Comparison of ENCODE assay signal across 21 cellular contexts in genomic region chrX:70672326-70672725, GRCh38.
A peak's percentile ranks its signal among the peaks of the same experiment; 100 is the strongest.
DNase-seq lines count a peak whose midpoint lies in the region; ATAC-seq, FAIRE-seq and TF ChIP-seq lines count a peak whose summit lies in the region.
"Had no signal": no experiment of that assay in that cellular context is flagged by ENCODE, and none has a peak within 500 bp of the region (broad histone marks: within the 10 kb centered on the region; RNA-seq: fewer than 3 reads in every experiment).

No MANE protein-coding gene starts in this region.

- DNase-seq in activated CD8-positive, alpha-beta memory T cell treated with anti-CD3 and anti-CD28 coated beads, Interleukin-2, amount 10 ng/mL, durations not matched to agents 7 days and 5 days: no peak
- no peak for DNase-seq in activated CD8-positive, alpha-beta memory T cell treated with anti-CD3 and anti-CD28 coated beads, Interleukin-2, amount 50 U/mL, for 48 hours
- DNase-seq in T-helper 2 cell treated with Interferon-gamma antibody and Interleukin-4, amounts not matched to agents 5 μg/mL and 100 μg/mL, for 36 hours (ENCODE audit: low spot score): no peak
- DNase-seq in activated naive CD8-positive, alpha-beta T cell treated with anti-CD3 and anti-CD28 coated beads for 36 hours: no peak
- no peak for DNase-seq in GM12892 (ENCODE audit: insufficient read length)
- DNase-seq: EL, GF-D8, Karpas-422, MV-4-11, NCI-H1105 treated with DMSO at 0.1 percent for 48 hours, NCI-H2029 treated with DMSO at 0.1 percent for 48 hours, NCI-H226, NCI-H510A treated with DMSO at 0.1 percent for 48 hours, NCI-H748 treated with DMSO at 0.1 percent for 48 hours, SHP77 treated with DMSO at 0.1 percent for 48 hours had no signal

- no peak for TF ChIP-seq POLR2A in GM12892 (IDR thresholded peaks at IDR 0.05; ENCODE audit: low read depth, low read length)

- CTCF ChIA-PET in activated CD8-positive, alpha-beta memory T cell treated with anti-CD3 and anti-CD28 coated beads, Interleukin-2, amount 10 ng/mL, durations not matched to agents 7 days and 5 days (lab: Charles Lee): no interaction called here

- H3K27me3 Mint-ChIP-seq in activated CD8-positive, alpha-beta memory T cell treated with anti-CD3 and anti-CD28 coated beads, Interleukin-2, amount 10 ng/mL, durations not matched to agents 7 days and 5 days: no peaks in the 10 kb centered on the region
- no peaks in the 10 kb centered on the region for H3K27me3 Mint-ChIP-seq in T-helper 2 cell treated with Interferon-gamma antibody and Interleukin-4, amounts not matched to agents 5 μg/mL and 100 μg/mL, for 36 hours (ENCODE audit: low read depth)
- no peaks in the 10 kb centered on the region for H3K27me3 Mint-ChIP-seq in activated naive CD8-positive, alpha-beta T cell treated with anti-CD3 and anti-CD28 coated beads for 36 hours
- no peaks in the 10 kb centered on the region for H3K27me3 Mint-ChIP-seq in stimulated activated naive CD8-positive, alpha-beta T cell treated with anti-CD3 and anti-CD28 coated beads, Interleukin-15, Interleukin-2, amounts not matched to agents 100 ng/mL and 50 ng/mL, for 24 hours

- H3K36me3 Mint-ChIP-seq in activated CD8-positive, alpha-beta memory T cell treated with anti-CD3 and anti-CD28 coated beads, Interleukin-2, amount 10 ng/mL, durations not matched to agents 7 days and 5 days: peaks cover 7% of the 10 kb centered on the region
- H3K36me3 Mint-ChIP-seq in T-helper 2 cell treated with Interferon-gamma antibody and Interleukin-4, amounts not matched to agents 5 μg/mL and 100 μg/mL, for 36 hours (ENCODE audit: low read depth): no peaks in the 10 kb centered on the region
- peaks cover 5% of the 10 kb centered on the region for H3K36me3 Mint-ChIP-seq in activated naive CD8-positive, alpha-beta T cell treated with anti-CD3 and anti-CD28 coated beads for 36 hours
- H3K36me3 Mint-ChIP-seq in stimulated activated naive CD8-positive, alpha-beta T cell treated with anti-CD3 and anti-CD28 coated beads, Interleukin-15, Interleukin-2, amounts not matched to agents 100 ng/mL and 50 ng/mL, for 24 hours (ENCODE audit: low read depth): no peaks in the 10 kb centered on the region
- H3K36me3 Mint-ChIP-seq: CD14-positive monocyte had no signal

- H3K4me1 Mint-ChIP-seq in activated CD8-positive, alpha-beta memory T cell treated with anti-CD3 and anti-CD28 coated beads, Interleukin-2, amount 10 ng/mL, durations not matched to agents 7 days and 5 days: peaks cover 12% of the 10 kb centered on the region
- H3K4me1 Mint-ChIP-seq in T-helper 2 cell treated with Interferon-gamma antibody and Interleukin-4, amounts not matched to agents 5 μg/mL and 100 μg/mL, for 36 hours (ENCODE audit: low read depth): peaks cover 8% of the 10 kb centered on the region
- H3K4me1 Mint-ChIP-seq in activated naive CD8-positive, alpha-beta T cell treated with anti-CD3 and anti-CD28 coated beads for 36 hours: peaks cover 16% of the 10 kb centered on the region
- H3K4me1 Mint-ChIP-seq in stimulated activated naive CD8-positive, alpha-beta T cell treated with anti-CD3 and anti-CD28 coated beads, Interleukin-15, Interleukin-2, amounts not matched to agents 100 ng/mL and 50 ng/mL, for 24 hours (ENCODE audit: low read depth): peaks cover 21% of the 10 kb centered on the region
- H3K4me1 Mint-ChIP-seq: B cell, CD14-positive monocyte had no signal

- peak; percentile 16 for ATAC-seq in activated CD8-positive, alpha-beta memory T cell treated with anti-CD3 and anti-CD28 coated beads, Interleukin-2, amount 10 ng/mL, durations not matched to agents 7 days and 5 days
- ATAC-seq in HG02885 (IDR thresholded peaks at IDR 0.05; ENCODE audit: poor library complexity, unreplicated experiment): no peak
- ATAC-seq: A549 had no signal

- no peak for FAIRE-seq in GM12892 (lab: Jason Lieb, UNC)
- FAIRE-seq: A549, D721Med had no signal

- peak overlapping the region; percentile 36 for H3K27ac Mint-ChIP-seq in activated CD8-positive, alpha-beta memory T cell treated with anti-CD3 and anti-CD28 coated beads, Interleukin-2, amount 10 ng/mL, durations not matched to agents 7 days and 5 days
- H3K27ac Mint-ChIP-seq in T-helper 2 cell treated with Interferon-gamma antibody and Interleukin-4, amounts not matched to agents 5 μg/mL and 100 μg/mL, for 36 hours: peak overlapping the region; percentile 20
- peak overlapping the region; percentile 65 for H3K27ac Mint-ChIP-seq in activated naive CD8-positive, alpha-beta T cell treated with anti-CD3 and anti-CD28 coated beads for 36 hours
- H3K27ac Mint-ChIP-seq in stimulated activated naive CD8-positive, alpha-beta T cell treated with anti-CD3 and anti-CD28 coated beads, Interleukin-15, Interleukin-2, amounts not matched to agents 100 ng/mL and 50 ng/mL, for 24 hours: peak overlapping the region; percentile 82
- H3K27ac Mint-ChIP-seq: B cell, CD14-positive monocyte had no signal

- H3K9me3 Mint-ChIP-seq in activated CD8-positive, alpha-beta memory T cell treated with anti-CD3 and anti-CD28 coated beads, Interleukin-2, amount 10 ng/mL, durations not matched to agents 7 days and 5 days (ENCODE audit: low read depth): no peaks in the 10 kb centered on the region
- peaks cover 7% of the 10 kb centered on the region for H3K9me3 Mint-ChIP-seq in T-helper 2 cell treated with Interferon-gamma antibody and Interleukin-4, amounts not matched to agents 5 μg/mL and 100 μg/mL, for 36 hours
- H3K9me3 Mint-ChIP-seq in activated naive CD8-positive, alpha-beta T cell treated with anti-CD3 and anti-CD28 coated beads for 36 hours: peaks cover 9% of the 10 kb centered on the region
- H3K9me3 Mint-ChIP-seq in stimulated activated naive CD8-positive, alpha-beta T cell treated with anti-CD3 and anti-CD28 coated beads, Interleukin-15, Interleukin-2, amounts not matched to agents 100 ng/mL and 50 ng/mL, for 24 hours: peaks cover 6% of the 10 kb centered on the region

- no peak overlapping the region for H3K4me3 Mint-ChIP-seq in activated CD8-positive, alpha-beta memory T cell treated with anti-CD3 and anti-CD28 coated beads, Interleukin-2, amount 10 ng/mL, durations not matched to agents 7 days and 5 days
- no peak overlapping the region for H3K4me3 Mint-ChIP-seq in T-helper 2 cell treated with Interferon-gamma antibody and Interleukin-4, amounts not matched to agents 5 μg/mL and 100 μg/mL, for 36 hours
- H3K4me3 Mint-ChIP-seq in activated naive CD8-positive, alpha-beta T cell treated with anti-CD3 and anti-CD28 coated beads for 36 hours: no peak overlapping the region
- peak overlapping the region; percentile 23 for H3K4me3 Mint-ChIP-seq in stimulated activated naive CD8-positive, alpha-beta T cell treated with anti-CD3 and anti-CD28 coated beads, Interleukin-15, Interleukin-2, amounts not matched to agents 100 ng/mL and 50 ng/mL, for 24 hours
- H3K4me3 Mint-ChIP-seq: B cell, CD14-positive monocyte had no signal

Comparison
In these comparisons a context has a peak if more than half of its experiments do, and no peak if none do; other contexts are left out.
1. H3K27ac Mint-ChIP-seq: peak in every context shown above with its lines; median percentile 82 in stimulated activated naive CD8-positive, alpha-beta T cell treated with anti-CD3 and anti-CD28 coated beads, Interleukin-15, Interleukin-2, amounts not matched to agents 100 ng/mL and 50 ng/mL, for 24 hours; 65 in activated naive CD8-positive, alpha-beta T cell treated with anti-CD3 and anti-CD28 coated beads for 36 hours; 36 in activated CD8-positive, alpha-beta memory T cell treated with anti-CD3 and anti-CD28 coated beads, Interleukin-2, amount 10 ng/mL, durations not matched to agents 7 days and 5 days; 20 in T-helper 2 cell treated with Interferon-gamma antibody and Interleukin-4, amounts not matched to agents 5 μg/mL and 100 μg/mL, for 36 hours.